ENCODE assay signal across 8 cellular contexts in genomic region chr15:64856429-64857145, GRCh38. TPM values are rescaled to one million over a fixed set of nuclear protein-coding genes. Genes with fewer than 3 reads are reported as not detected.
DNase-seq lines count a peak whose midpoint lies in the region; ATAC-seq, FAIRE-seq and TF ChIP-seq lines count a peak whose summit lies in the region.

No MANE protein-coding gene starts in this region.

- no peak overlapping the region for H3K4me2 ChIP-seq in astrocyte (ENCODE audit: low read length)

- peak; percentile 50 for DNase-seq in astrocyte (ENCODE audit: low read depth)
- DNase-seq in iris pigment epithelial cell (ENCODE audit: low read depth), result peak; percentile 71
- no peak for DNase-seq in stimulated activated effector memory CD8-positive, alpha-beta T cell treated with anti-CD3 and anti-CD28 coated beads, Interleukin-12 subunit alpha, Interleukin-12 subunit beta, amount 100 ng/mL, for 72 hours (ENCODE audit: low spot score in 2 of 2)
- DNase-seq in GOT3 (lab: John Stamatoyannopoulos, UW), result no peak
- DNase-seq in D341Med (ENCODE audit: low spot score), result no peak
- DNase-seq in NCI-H510A treated with DMSO at 0.1 percent for 48 hours (lab: John Stamatoyannopoulos, UW), result no peak

- no peak overlapping the region for H2AFZ ChIP-seq in astrocyte (ENCODE audit: low read depth, low read length)

- H3K36me3 ChIP-seq in HUES6 (ENCODE audit: control insufficient read depth, insufficient read depth, low read length) (peaks cover 71% of the 10 kb centered on the region), astrocyte (ENCODE audit: insufficient read depth, low read length) (no peaks in the 10 kb centered on the region)

- H3K27me3 ChIP-seq in HUES6 (ENCODE audit: control insufficient read depth, insufficient read depth, low read length), result no peaks in the 10 kb centered on the region
- H3K27me3 ChIP-seq in astrocyte (ENCODE audit: insufficient read depth, low read length), result no peaks in the 10 kb centered on the region

- no peaks in the 10 kb centered on the region for H3K9me3 Mint-ChIP-seq in astrocyte (ENCODE audit: unreplicated experiment)
- H3K9me3 Mint-ChIP-seq in stimulated activated effector memory CD8-positive, alpha-beta T cell treated with anti-CD3 and anti-CD28 coated beads, Interleukin-12 subunit alpha, Interleukin-12 subunit beta, amount 100 ng/mL, for 72 hours, result no peaks in the 10 kb centered on the region

- H3K79me2 ChIP-seq in astrocyte (ENCODE audit: insufficient read depth, low read length), result peaks cover 25% of the 10 kb centered on the region

- peaks cover 43% of the 10 kb centered on the region for H3K4me1 Mint-ChIP-seq in astrocyte (ENCODE audit: low read depth, unreplicated experiment)
- peaks cover 69% of the 10 kb centered on the region for H3K4me1 Mint-ChIP-seq in stimulated activated effector memory CD8-positive, alpha-beta T cell treated with anti-CD3 and anti-CD28 coated beads, Interleukin-12 subunit alpha, Interleukin-12 subunit beta, amount 100 ng/mL, for 72 hours

- FAIRE-seq in astrocyte (lab: Jason Lieb, UNC), result no peak

- peaks cover 46% of the 10 kb centered on the region for H4K20me1 ChIP-seq in astrocyte (ENCODE audit: insufficient read depth, low read length)

- no peak for ATAC-seq in stimulated activated effector memory CD8-positive, alpha-beta T cell treated with anti-CD3 and anti-CD28 coated beads, Interleukin-12 subunit alpha, Interleukin-12 subunit beta, amount 100 ng/mL, for 72 hours
- ATAC-seq in HG02763 (IDR thresholded peaks at IDR 0.05; ENCODE audit: unreplicated experiment), result no peak

- peak overlapping the region; percentile 85 for H3K27ac Mint-ChIP-seq in astrocyte (ENCODE audit: unreplicated experiment)
- peak overlapping the region; percentile 93 for H3K27ac Mint-ChIP-seq in stimulated activated effector memory CD8-positive, alpha-beta T cell treated with anti-CD3 and anti-CD28 coated beads, Interleukin-12 subunit alpha, Interleukin-12 subunit beta, amount 100 ng/mL, for 72 hours

- peak overlapping the region; percentile 61 for H3K4me3 Mint-ChIP-seq in astrocyte (ENCODE audit: unreplicated experiment)
- H3K4me3 Mint-ChIP-seq in stimulated activated effector memory CD8-positive, alpha-beta T cell treated with anti-CD3 and anti-CD28 coated beads, Interleukin-12 subunit alpha, Interleukin-12 subunit beta, amount 100 ng/mL, for 72 hours, result peak overlapping the region; percentile 37

- H3K36me3 Mint-ChIP-seq in astrocyte (ENCODE audit: low read depth, unreplicated experiment), result peaks cover 20% of the 10 kb centered on the region
- peaks cover 98% of the 10 kb centered on the region for H3K36me3 Mint-ChIP-seq in stimulated activated effector memory CD8-positive, alpha-beta T cell treated with anti-CD3 and anti-CD28 coated beads, Interleukin-12 subunit alpha, Interleukin-12 subunit beta, amount 100 ng/mL, for 72 hours

- TF ChIP-seq CTCF in astrocyte (IDR thresholded peaks at IDR 0.05; ENCODE audit: insufficient read depth, low read depth, low read length), result no peak

- no peak overlapping the region for H3K4me3 ChIP-seq in HUES6 (ENCODE audit: low read depth, low read length)
- H3K4me3 ChIP-seq in astrocyte (ENCODE audit: insufficient read depth, low read depth, low read length), result no peak overlapping the region

- peak overlapping the region; percentile 22 for H3K9ac ChIP-seq in HUES6 (ENCODE audit: low read length)
- no peak overlapping the region for H3K9ac ChIP-seq in astrocyte (ENCODE audit: low read length)

- H3K4me1 ChIP-seq in HUES6 (ENCODE audit: control insufficient read depth, insufficient read depth, low read length), result peaks cover 51% of the 10 kb centered on the region
- peaks cover 18% of the 10 kb centered on the region for H3K4me1 ChIP-seq in astrocyte (ENCODE audit: insufficient read depth, low read length)

- H3K27me3 Mint-ChIP-seq in astrocyte (ENCODE audit: low read depth, unreplicated experiment), result no peaks in the 10 kb centered on the region

- H3K9me3 ChIP-seq in HUES6 (ENCODE audit: control insufficient read depth, insufficient read depth, low read depth, low read length) (no peaks in the 10 kb centered on the region), astrocyte (ENCODE audit: insufficient read depth, low read depth, low read length) (no peaks in the 10 kb centered on the region)

- peak overlapping the region; percentile 42; the same call in 1 of the 2 replicates for H3K27ac ChIP-seq in HUES6 (ENCODE audit: low read depth, low read length)
- no peak overlapping the region for H3K27ac ChIP-seq in astrocyte (ENCODE audit: low read depth, low read length)

RNA-seq across cellular contexts. Expression of gene PLEKHO2, which starts 14.9 kb away (rescaled TPM):
- 11.5 and 12.1 TPM in 2 replicates for total RNA-seq in astrocyte

RNA-seq across cellular contexts. Expression of gene PIF1, which starts 31.1 kb away (rescaled TPM):
- total RNA-seq in astrocyte, result 0.48 and 1.7 TPM in 2 replicates

RNA-seq across cellular contexts. Expression of gene ANKDD1A, which starts 55.1 kb away (rescaled TPM):
- total RNA-seq in astrocyte, result 1.1 and 1.6 TPM in 2 replicates

Comparison
In these comparisons a context has a peak if more than half of its experiments do, and no peak if none do; other contexts are left out.
1. DNase-seq: peak in astrocyte (single experiment) and iris pigment epithelial cell (single experiment); none in stimulated activated effector memory CD8-positive, alpha-beta T cell treated with anti-CD3 and anti-CD28 coated beads, Interleukin-12 subunit alpha, Interleukin-12 subunit beta, amount 100 ng/mL, for 72 hours (0 of 2), GOT3 (single experiment), D341Med (single experiment) and NCI-H510A treated with DMSO at 0.1 percent for 48 hours (single experiment).